18 cellular contexts compared by ENCODE assay signal in the genomic region with DNA sequence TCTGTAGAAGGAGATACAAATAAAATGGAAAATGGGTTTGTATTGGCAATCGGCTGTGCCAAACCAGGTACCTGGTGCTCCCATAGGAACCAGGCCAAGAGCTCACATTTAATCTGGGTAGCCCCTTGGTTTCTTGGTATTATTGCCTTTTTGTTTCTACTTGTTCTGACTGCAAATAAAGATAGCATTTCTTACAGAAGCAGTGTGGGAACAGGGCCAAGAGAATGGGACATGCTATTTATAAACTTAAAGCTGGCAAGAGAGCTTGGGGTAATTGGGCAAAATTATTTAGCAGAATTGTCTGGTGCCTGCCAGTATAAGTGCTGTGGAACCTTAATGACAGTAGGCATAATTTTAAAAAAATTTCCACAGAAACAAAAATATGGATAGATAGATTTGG.
DNase-seq lines count a peak whose midpoint lies in the region; ATAC-seq and TF ChIP-seq lines count a peak whose summit lies in the region.
"Had no signal": no experiment of that assay in that cellular context is flagged by ENCODE, and none has a peak within 500 bp of the region (broad histone marks: within the 10 kb centered on the region; RNA-seq: fewer than 3 reads in every experiment).

No MANE protein-coding gene starts in this region.

- no peak for ATAC-seq in GM21723 (IDR thresholded peaks at IDR 0.05; ENCODE audit: unreplicated experiment)

- no peak overlapping the region for H3K4me3 ChIP-seq in fibroblast of pulmonary artery (replicated peaks; ENCODE audit: low read depth, low read length)

- DNase-seq in COR-L47 (lab: John Stamatoyannopoulos, UW): peak; percentile 65
- peak; percentile 50 for DNase-seq in NCI-H2227 treated with DMSO at 0.1 percent for 48 hours (lab: John Stamatoyannopoulos, UW)
- peak; percentile 1 for DNase-seq in fibroblast of pulmonary artery (ENCODE audit: low read depth)
- DNase-seq in nucleus accumbens (lab: John Stamatoyannopoulos, UW): no peak
- no peak for DNase-seq in cortex of kidney (lab: John Stamatoyannopoulos, UW)
- no peak for DNase-seq in NK-92 treated with Interleukin-12 subunit alpha and Interleukin-12 subunit beta, amount 100 ng/mL, for 24 hours (lab: John Stamatoyannopoulos, UW)
- DNase-seq: CD4-positive, alpha-beta T cell; EL; GF-D8; Karpas-422; NCI-H1417 treated with DMSO at 0.1 percent for 48 hours; NCI-H187; NCI-H69; SIG-M5; SK-N-SH had no signal

- H3K27ac ChIP-seq in 22Rv1: peak overlapping the region; percentile 53
- H3K27ac ChIP-seq: RWPE1 had no signal

- TF ChIP-seq CTCF in 22Rv1 (IDR thresholded peaks at IDR 0.05) (no peak), fibroblast of pulmonary artery (IDR thresholded peaks at IDR 0.05; ENCODE audit: low read length, missing control alignments) (no peak)

Comparison
In these comparisons a context has a peak if more than half of its experiments do, and no peak if none do; other contexts are left out.
1. DNase-seq: peak in COR-L47 (single experiment), NCI-H2227 treated with DMSO at 0.1 percent for 48 hours (single experiment) and fibroblast of pulmonary artery (single experiment); none in nucleus accumbens (0 of 56), cortex of kidney (single experiment) and NK-92 treated with Interleukin-12 subunit alpha and Interleukin-12 subunit beta, amount 100 ng/mL, for 24 hours (single experiment).